In genomic region chr16:70800798-70801480, GRCh38 we compare ENCODE assay signal across 8 cellular contexts. TPM values are rescaled to one million over a fixed set of nuclear protein-coding genes. Genes with fewer than 3 reads are reported as not detected.
DNase-seq lines count a peak whose midpoint lies in the region; ATAC-seq, FAIRE-seq and TF ChIP-seq lines count a peak whose summit lies in the region.

Gene VAC14, minus strand, starts transcription at chr16:70801158. Its CDS starts 258 bp downstream, at chr16:70800900.

- H3K27ac ChIP-seq in right atrium auricular region = peak within 1 kb of the TSS; percentile 20 to 67

- peaks cover 13% of the 10 kb centered on the region for H3K4me1 Mint-ChIP-seq in T-helper 17 cell

- ATAC-seq in GM18499 (IDR thresholded peaks at IDR 0.05; ENCODE audit: insufficient read depth, unreplicated experiment) (peak; percentile 80), HG02938 (IDR thresholded peaks at IDR 0.05; ENCODE audit: unreplicated experiment) (peak; percentile 91), T-helper 17 cell (peak; percentile 97)

- no peaks in the 10 kb centered on the region for H3K27me3 Mint-ChIP-seq in T-helper 17 cell

- FAIRE-seq in urothelium cell line (lab: Jason Lieb, UNC) = no peak

- H3K27ac Mint-ChIP-seq in T-helper 17 cell = peak within 1 kb of the TSS; percentile 88

- no peaks in the 10 kb centered on the region for H3K36me3 Mint-ChIP-seq in T-helper 17 cell (ENCODE audit: low read depth)

- H3K27me3 ChIP-seq in right atrium auricular region = no peaks in the 10 kb centered on the region

- H3K36me3 ChIP-seq in right atrium auricular region = peaks cover 8% of the 10 kb centered on the region

- no peak for TF ChIP-seq CTCF in right atrium auricular region (IDR thresholded peaks at IDR 0.05)

- H3K4me3 Mint-ChIP-seq in T-helper 17 cell = peak within 1 kb of the TSS; percentile 96

- DNase-seq in NCI-H187 (lab: John Stamatoyannopoulos, UW) = peak; percentile 71 to 80
- DNase-seq in T-helper 17 cell = peak; percentile 95 to 96 (median 96)
- peak in 55 of 56 donors; percentile 45 to 93 (median 79) for DNase-seq in amygdala (lab: John Stamatoyannopoulos, UW)
- DNase-seq in right atrium auricular region (ENCODE audit: low spot score) = peak; percentile 95
- DNase-seq in pulmonary artery endothelial cell (ENCODE audit: low read depth, low spot score) = peak; percentile 51
- DNase-seq in urothelium cell line (ENCODE audit: low spot score) = peak; percentile 97

- no peaks in the 10 kb centered on the region for H3K9me3 ChIP-seq in T-helper 17 cell (ENCODE audit: control insufficient read depth, low read length, poor library complexity, severe bottlenecking)
- no peaks in the 10 kb centered on the region for H3K9me3 ChIP-seq in right atrium auricular region

- H3K4me3 ChIP-seq in right atrium auricular region = peak within 1 kb of the TSS; percentile 92 to 96

- peaks cover 0 to 19% of the 10 kb centered on the region in 2 donors for H3K4me1 ChIP-seq in right atrium auricular region

RNA-seq across cellular contexts. Expression of gene VAC14, which starts in this region (rescaled TPM):
- 10 to 100 TPM; 36.7 to 38.4 TPM for total RNA-seq in T-helper 17 cell
- 10 to 100 TPM; 22.1 to 26.5 TPM for total RNA-seq in right atrium auricular region
- 22.3 and 27.3 TPM in 2 replicates for total RNA-seq in pulmonary artery endothelial cell

Comparison
In these comparisons a context has a peak if more than half of its experiments do, and no peak if none do; other contexts are left out.
1. Peak in every context shown above with its lines: DNase-seq, ATAC-seq, H3K4me3 ChIP-seq and H3K27ac ChIP-seq.